Comparison of ENCODE assay signal across 11 cellular contexts in the genomic region with DNA sequence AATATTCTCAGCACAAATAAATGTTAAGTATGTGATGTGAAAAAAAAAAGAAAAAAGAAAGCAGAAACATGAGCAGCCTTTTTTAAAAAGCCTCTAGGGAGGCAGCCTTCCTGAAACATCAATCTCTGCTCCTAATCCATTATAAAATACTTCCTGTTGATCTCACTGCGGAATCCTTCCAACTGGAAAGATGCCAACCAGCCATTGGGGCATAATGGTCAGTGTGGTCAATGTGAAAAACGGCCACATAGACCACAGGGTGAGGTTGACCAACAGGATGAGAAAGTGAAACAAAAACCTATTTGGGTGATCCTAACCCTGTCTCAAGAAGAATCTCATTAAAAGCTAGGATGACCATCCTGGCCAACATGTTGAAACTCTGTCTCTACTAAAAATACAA. TPM values are rescaled to one million over a fixed set of nuclear protein-coding genes. Genes with fewer than 3 reads are reported as not detected.
DNase-seq lines count a peak whose midpoint lies in the region; ATAC-seq and TF ChIP-seq lines count a peak whose summit lies in the region.
"Had no signal": no experiment of that assay in that cellular context is flagged by ENCODE, and none has a peak within 500 bp of the region (broad histone marks: within the 10 kb centered on the region; RNA-seq: fewer than 3 reads in every experiment).

No MANE protein-coding gene starts in this region.

- no peaks in the 10 kb centered on the region for H3K36me3 ChIP-seq in stomach

- H3K27me3 ChIP-seq in stomach, result no peaks in the 10 kb centered on the region

- H3K4me3 Mint-ChIP-seq in activated T-cell treated with anti-CD3 and anti-CD28 coated beads, Interleukin-2, amount 50 U/mL, for 24 hours, result no peak overlapping the region

- no peak overlapping the region for H3K27ac Mint-ChIP-seq in activated T-cell treated with anti-CD3 and anti-CD28 coated beads, Interleukin-2, amount 50 U/mL, for 24 hours

- H3K27me3 Mint-ChIP-seq in activated T-cell treated with anti-CD3 and anti-CD28 coated beads, Interleukin-2, amount 50 U/mL, for 24 hours, result peaks cover 6% of the 10 kb centered on the region

- TF ChIP-seq EP300 in stomach (IDR thresholded peaks at IDR 0.05), result no peak

- TF ChIP-seq CTCF in foreskin fibroblast (IDR thresholded peaks at IDR 0.05; ENCODE audit: low read depth, low read length) (no peak), stomach (IDR thresholded peaks at IDR 0.05) (no peak), GM13977 (IDR thresholded peaks at IDR 0.05; ENCODE audit: extremely low read depth, insufficient read depth, missing control alignments) (no peak)

- peak overlapping the region; percentile 25 to 39 for H3K4me3 ChIP-seq in foreskin fibroblast (ENCODE audit: low read depth in 1 of 2, low read length in 2 of 2)
- no peak overlapping the region for H3K4me3 ChIP-seq in stomach

- H3K36me3 Mint-ChIP-seq in activated T-cell treated with anti-CD3 and anti-CD28 coated beads, Interleukin-2, amount 50 U/mL, for 24 hours (ENCODE audit: low read depth), result no peaks in the 10 kb centered on the region

- intact Hi-C loops in stomach (cut with DNase I; ENCODE audit: low total_unique reads), result no loop called here

- no peaks in the 10 kb centered on the region for H3K4me1 Mint-ChIP-seq in activated T-cell treated with anti-CD3 and anti-CD28 coated beads, Interleukin-2, amount 50 U/mL, for 24 hours (ENCODE audit: low read depth)

- no peaks in the 10 kb centered on the region for H3K9me3 Mint-ChIP-seq in activated T-cell treated with anti-CD3 and anti-CD28 coated beads, Interleukin-2, amount 50 U/mL, for 24 hours

- in situ Hi-C loops in GM13977 (cut with MboI; ENCODE audit: low pct_unique_long_range_greater_than_20kb, low sequenced_read_pairs, unreplicated experiment), result no loop called here

- no peak for TF ChIP-seq POLR2A in stomach (IDR thresholded peaks at IDR 0.05)

- peak; percentile 58 for DNase-seq in NCI-H226
- DNase-seq in foreskin fibroblast, result peak; percentile 57 to 73
- peak; percentile 29 for DNase-seq in stomach
- no peak for DNase-seq in DMS53 (lab: John Stamatoyannopoulos, UW)
- no peak for DNase-seq in GM13977 (ENCODE audit: low spot score)
- DNase-seq in activated T-cell treated with anti-CD3 and anti-CD28 coated beads, Interleukin-2, amount 50 U/mL, for 24 hours, result no peak
- DNase-seq in stimulated activated naive CD4-positive, alpha-beta T cell (lab: John Stamatoyannopoulos, UW), result no peak
- DNase-seq: activated naive CD4-positive, alpha-beta T cell treated with Interleukin-2 at 50 U/mL for 16 hours; midbrain had no signal

- peaks cover 0 to 8% (median 0%) of the 10 kb centered on the region in 4 donors for H3K4me1 ChIP-seq in stomach

- H3K27ac ChIP-seq in stomach, result peak overlapping the region in 1 of 5 donors; percentile 6

- 14 to 33% (median 29%) methylated on average over 2 of the region's 2 CpGs for WGBS in stomach, 5 donors

- peak; percentile 61 for ATAC-seq in GM19043 (IDR thresholded peaks at IDR 0.05; ENCODE audit: low read depth, unreplicated experiment)
- ATAC-seq: HCT116 had no signal

- no peaks in the 10 kb centered on the region for H3K9me3 ChIP-seq in stomach

RNA-seq across cellular contexts. Expression of a gene that starts 26.1 kb away (rescaled TPM):
- total RNA-seq in stomach, result 100 to 1,000 TPM in 1 of 5 donors, 10 to 100 TPM in 4; 15.2 to 210 (median 50.7) TPM
- polyA plus RNA-seq in stomach, result 10 to 100 TPM in 1 of 3 donors, 1 to 10 TPM in 2; 2.7 to 11.8 (median 6.2) TPM

Comparison
In these comparisons a context has a peak if more than half of its experiments do, and no peak if none do; other contexts are left out.
1. DNase-seq: peak in NCI-H226 (single experiment), foreskin fibroblast (2 of 2) and stomach (single experiment); none in DMS53 (single experiment), GM13977 (single experiment), activated T-cell treated with anti-CD3 and anti-CD28 coated beads, Interleukin-2, amount 50 U/mL, for 24 hours (single experiment) and stimulated activated naive CD4-positive, alpha-beta T cell (0 of 6).
2. H3K4me3 ChIP-seq: peak in foreskin fibroblast (2 of 2); none in stomach (0 of 4).